Comparison of ENCODE assay signal across 21 cellular contexts in genomic region chr14:102105369-102105768, GRCh38.
"Had no signal": no experiment of that assay in that cellular context is flagged by ENCODE, and none has a peak within 500 bp of the region (broad histone marks: within the 10 kb centered on the region; RNA-seq: fewer than 3 reads in every experiment).

No MANE protein-coding gene starts in this region.

- H3K36me3 Mint-ChIP-seq: immature natural killer cell had no signal

- H3K9me3 Mint-ChIP-seq: immature natural killer cell had no signal

- H3K27me3 Mint-ChIP-seq: naive thymus-derived CD8-positive, alpha-beta T cell; stimulated activated naive B cell treated with anti-CD40 and anti-IgM and Interleukin-4, amounts not matched to agents 10 μg/mL and 1 μg/mL and 100 μg/mL, for 72 hours had no signal

- H3K27ac ChIP-seq: gastrocnemius medialis, left ventricle myocardium inferior, lower lobe of right lung, ovary, stomach, thoracic aorta, transverse colon had no signal

- H3K4me1 Mint-ChIP-seq: immature natural killer cell; naive thymus-derived CD8-positive, alpha-beta T cell had no signal

- H3K4me1 ChIP-seq: gastrocnemius medialis, left ventricle myocardium inferior, lower lobe of right lung, stomach, transverse colon had no signal

- H3K4me3 Mint-ChIP-seq: immature natural killer cell; memory B cell; naive thymus-derived CD8-positive, alpha-beta T cell; stimulated activated naive B cell treated with anti-CD40 and anti-IgM and Interleukin-4, amounts not matched to agents 10 μg/mL and 1 μg/mL and 100 μg/mL, for 72 hours had no signal

- ATAC-seq: esophagus mucosa; gastrocnemius medialis; lower lobe of right lung; naive thymus-derived CD8-positive, alpha-beta T cell; right cardiac atrium; stimulated activated naive B cell treated with anti-CD40 and anti-IgM and Interleukin-4, amounts not matched to agents 10 μg/mL and 1 μg/mL and 100 μg/mL, for 72 hours had no signal

- H3K27ac Mint-ChIP-seq: immature natural killer cell; memory B cell; naive thymus-derived CD8-positive, alpha-beta T cell; stimulated activated naive B cell treated with anti-CD40 and anti-IgM and Interleukin-4, amounts not matched to agents 10 μg/mL and 1 μg/mL and 100 μg/mL, for 72 hours had no signal

- H3K27me3 ChIP-seq: gastrocnemius medialis, ovary, stomach, transverse colon had no signal

- H3K9me3 ChIP-seq: gastrocnemius medialis, left ventricle myocardium inferior, lower lobe of right lung, ovary, stomach, thoracic aorta, transverse colon had no signal

- DNase-seq: central memory CD4-positive, alpha-beta T cell; cortex of kidney; effector memory CD4-positive, alpha-beta T cell; gastrocnemius medialis; immature natural killer cell; left ventricle myocardium inferior; lower lobe of right lung; naive thymus-derived CD8-positive, alpha-beta T cell; nucleus accumbens; ovary; right cardiac atrium; stimulated activated CD4-positive, alpha-beta T cell treated with anti-CD3 and anti-CD28 coated beads, Interleukin-1b, Interleukin-23, amount 100 ng/mL, for 48 hours; stimulated activated CD4-positive, alpha-beta T cell treated with anti-CD3 and anti-CD28 coated beads, Interleukin-4, amount 100 ng/mL, for 24 hours; stimulated activated naive B cell treated with anti-CD40 and anti-IgM and Interleukin-4, amounts not matched to agents 10 μg/mL and 1 μg/mL and 100 μg/mL, for 72 hours; stomach; substantia nigra; transverse colon had no signal

- H3K4me2 ChIP-seq: smooth muscle cell had no signal
